ENCODE assay signal across 8 cellular contexts in the genomic region with DNA sequence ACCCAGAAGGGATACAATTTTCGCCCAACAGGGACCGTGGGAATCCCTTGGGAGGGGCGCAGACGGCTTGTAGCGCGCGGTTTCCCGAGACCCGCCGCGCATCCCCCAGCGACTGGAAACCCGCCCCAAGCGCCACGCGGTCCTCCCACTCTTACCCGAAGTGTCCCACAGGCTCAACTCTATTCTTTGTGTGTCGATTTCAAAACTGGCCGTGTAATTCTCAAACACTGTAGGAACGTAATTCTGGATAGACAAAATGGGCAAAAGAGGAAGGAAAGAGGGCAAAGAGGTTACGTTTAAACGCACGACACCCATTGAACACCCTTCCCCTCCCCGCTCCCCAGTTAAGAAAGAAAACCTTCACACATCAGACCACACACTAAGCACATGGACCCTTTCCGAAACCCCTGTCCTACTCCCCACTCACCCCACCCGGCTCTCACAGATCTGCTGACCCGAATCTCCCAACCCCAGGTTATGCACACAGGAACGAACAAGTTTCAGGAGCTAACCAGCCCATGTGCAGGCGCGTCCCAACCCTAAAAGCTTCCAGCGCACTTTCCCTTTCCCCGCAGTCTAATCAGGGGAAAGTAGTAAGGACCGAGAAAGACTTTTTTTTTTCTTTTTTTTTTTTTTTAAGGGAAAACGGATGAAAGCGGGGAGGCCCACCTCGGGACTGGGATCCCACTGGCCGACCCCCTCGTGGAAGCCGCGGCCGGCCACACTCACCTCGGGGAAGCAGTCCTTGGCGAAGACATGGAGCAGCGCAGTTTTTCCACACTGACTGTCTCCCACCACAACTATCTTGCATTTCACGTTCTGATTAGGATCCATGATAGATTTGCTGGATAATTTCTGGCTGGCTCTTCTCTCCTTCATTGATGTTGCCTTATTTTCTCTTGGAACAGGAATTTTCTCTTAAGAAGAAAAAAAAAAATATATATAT. TPM values are rescaled to one million over a fixed set of nuclear protein-coding genes. Genes with fewer than 3 reads are reported as not detected.
A peak's percentile ranks its signal among the peaks of the same experiment; 100 is the strongest.
DNase-seq lines count a peak whose midpoint lies in the region; ATAC-seq and TF ChIP-seq lines count a peak whose summit lies in the region.

No MANE protein-coding gene starts in this region.

- H3K36me3 ChIP-seq in iPS-18a (ENCODE audit: control insufficient read depth, low read depth, low read length) = no peaks in the 10 kb centered on the region
- no peaks in the 10 kb centered on the region for H3K36me3 ChIP-seq in smooth muscle cell (ENCODE audit: low read depth)

- no peak overlapping the region for H3K27ac Mint-ChIP-seq in CD4-positive, alpha-beta T cell

- CTCF ChIA-PET in CD4-positive, alpha-beta T cell (lab: Charles Lee) = no interaction called here

- H3K79me2 ChIP-seq in smooth muscle cell (ENCODE audit: low read depth) = peaks cover 55% of the 10 kb centered on the region

- H3K4me2 ChIP-seq in smooth muscle cell = peak overlapping the region; percentile 89

- TF ChIP-seq CTCF in smooth muscle cell (IDR thresholded peaks at IDR 0.05; ENCODE audit: borderline replicate concordance, insufficient read depth, poor library complexity, severe bottlenecking) = no peak
- TF ChIP-seq CTCF in CD4-positive, alpha-beta T cell (IDR thresholded peaks at IDR 0.05) = no peak

- no peak for ATAC-seq in HG02623 (IDR thresholded peaks at IDR 0.05; ENCODE audit: unreplicated experiment)
- no peak for ATAC-seq in CD4-positive, alpha-beta T cell (ENCODE audit: poor library complexity)

- DNase-seq in COR-L47 (lab: John Stamatoyannopoulos, UW) = peak; percentile 47
- DNase-seq in HuH-7 (ENCODE audit: low spot score) = peak; percentile 59
- peak; percentile 65 for DNase-seq in amniotic epithelial cell (ENCODE audit: low read depth)
- no peak for DNase-seq in smooth muscle cell (lab: John Stamatoyannopoulos, UW; ENCODE audit: unreplicated experiment)
- no peak for DNase-seq in activated naive CD4-positive, alpha-beta T cell treated with Interleukin-2 at 50 U/mL for 16 hours
- no peak for DNase-seq in CD4-positive, alpha-beta T cell

- H3K9me3 Mint-ChIP-seq in CD4-positive, alpha-beta T cell = no peaks in the 10 kb centered on the region

- H3K4me3 ChIP-seq in iPS-18a (ENCODE audit: low read length) = peak overlapping the region; percentile 93
- peak overlapping the region; percentile 97 for H3K4me3 ChIP-seq in smooth muscle cell

- no peaks in the 10 kb centered on the region for H3K27me3 ChIP-seq in iPS-18a (ENCODE audit: control insufficient read depth, insufficient read depth, low read length)
- no peaks in the 10 kb centered on the region for H3K27me3 ChIP-seq in smooth muscle cell (ENCODE audit: low read depth)
- H3K27me3 ChIP-seq in CD4-positive, alpha-beta T cell (ENCODE audit: control insufficient read depth, insufficient read depth, low read length) = peaks cover 50% of the 10 kb centered on the region

- H3K9me3 ChIP-seq in iPS-18a (ENCODE audit: control insufficient read depth, low read depth, low read length) = no peaks in the 10 kb centered on the region
- H3K9me3 ChIP-seq in smooth muscle cell (replicated peaks; ENCODE audit: low read depth) = no peaks in the 10 kb centered on the region
- no peaks in the 10 kb centered on the region for H3K9me3 ChIP-seq in CD4-positive, alpha-beta T cell (ENCODE audit: control insufficient read depth, low read length)

- peaks cover 78% of the 10 kb centered on the region for H3K27me3 Mint-ChIP-seq in CD4-positive, alpha-beta T cell

- H3K9ac ChIP-seq in iPS-18a (ENCODE audit: low read length) = peak overlapping the region; percentile 79
- peak overlapping the region; percentile 97 for H3K9ac ChIP-seq in smooth muscle cell (ENCODE audit: low read depth)

- no peak overlapping the region for H2AFZ ChIP-seq in smooth muscle cell (ENCODE audit: low read depth)

- under 1% methylated on average over 45 of the region's 45 CpGs for WGBS in smooth muscle cell (ENCODE audit: low lambda C conversion rate)

- peaks cover 12% of the 10 kb centered on the region for H3K4me1 Mint-ChIP-seq in CD4-positive, alpha-beta T cell (ENCODE audit: low read depth)

- POLR2A ChIA-PET in CD4-positive, alpha-beta T cell (lab: Charles Lee) = no interaction called here

- H3K4me1 ChIP-seq in iPS-18a (ENCODE audit: control insufficient read depth, low read depth, low read length) (peaks cover 20% of the 10 kb centered on the region), smooth muscle cell (ENCODE audit: low read depth) (peaks cover 10% of the 10 kb centered on the region)

- no peak overlapping the region for H3K4me3 Mint-ChIP-seq in CD4-positive, alpha-beta T cell

- H3K27ac ChIP-seq in iPS-18a (ENCODE audit: low read length) (no peak overlapping the region), smooth muscle cell (ENCODE audit: low read depth) (peak overlapping the region; percentile 94)
- H3K27ac ChIP-seq in CD4-positive, alpha-beta T cell (ENCODE audit: low read depth, low read length) = no peak overlapping the region

- H3K36me3 Mint-ChIP-seq in CD4-positive, alpha-beta T cell (ENCODE audit: low read depth) = no peaks in the 10 kb centered on the region

- no peaks in the 10 kb centered on the region for H3F3A ChIP-seq in smooth muscle cell (ENCODE audit: low read depth)

- intact Hi-C loops in CD4-positive, alpha-beta T cell (cut with DNase I, micrococcal nuclease) = no loop called here

- H4K20me1 ChIP-seq in smooth muscle cell (ENCODE audit: low read depth) = peaks cover 54% of the 10 kb centered on the region

RNA-seq across cellular contexts. Expression of a gene that starts 0.7 kb away (rescaled TPM):
- 256 and 320 TPM in 2 replicates for total RNA-seq in smooth muscle cell
- 125 and 163 TPM in 2 replicates for polyA plus RNA-seq in smooth muscle cell
- total RNA-seq in CD4-positive, alpha-beta T cell = not detected

Comparison
In these comparisons a context has a peak if more than half of its experiments do, and no peak if none do; other contexts are left out.
1. DNase-seq: peak in COR-L47 (single experiment), HuH-7 (single experiment) and amniotic epithelial cell (single experiment); none in smooth muscle cell (single experiment), activated naive CD4-positive, alpha-beta T cell treated with Interleukin-2 at 50 U/mL for 16 hours (single experiment) and CD4-positive, alpha-beta T cell (0 of 10).
2. RNA of a gene that starts 0.7 kb away (total RNA-seq): 256 to 320 TPM in smooth muscle cell; not detected in CD4-positive, alpha-beta T cell; every median in the first group is over 100 times any median in the second.